Comparison of ENCODE assay signal across 13 cellular contexts in genomic region chr6:13812359-13812642, GRCh38. TPM values are rescaled to one million over a fixed set of nuclear protein-coding genes. Genes with fewer than 3 reads are reported as not detected.
DNase-seq lines count a peak whose midpoint lies in the region; ATAC-seq and TF ChIP-seq lines count a peak whose summit lies in the region.
"Had no signal": no experiment of that assay in that cellular context is flagged by ENCODE, and none has a peak within 500 bp of the region (broad histone marks: within the 10 kb centered on the region; RNA-seq: fewer than 3 reads in every experiment).

No MANE protein-coding gene starts in this region.

- no peak overlapping the region for H3K4me2 ChIP-seq in GM23248 (ENCODE audit: unreplicated experiment)

- TF ChIP-seq EP300 in upper lobe of left lung (IDR thresholded peaks at IDR 0.05): no peak

- no peak overlapping the region for H2AFZ ChIP-seq in GM23248

- H3K4me3 Mint-ChIP-seq in activated T-helper 17 cell treated with anti-CD3 and anti-CD28 coated beads, Interleukin-2, amount 50 U/mL, for 72 hours: peak overlapping the region; percentile 86
- H3K4me3 Mint-ChIP-seq in mesothelial cell of epicardium: no peak overlapping the region

- TF ChIP-seq CTCF in left ventricle myocardium inferior (IDR thresholded peaks at IDR 0.05; ENCODE audit: borderline replicate concordance) (no peak), mesothelial cell of epicardium (IDR thresholded peaks at IDR 0.05; ENCODE audit: unreplicated experiment) (no peak), upper lobe of left lung (IDR thresholded peaks at IDR 0.05) (no peak)

- in situ Hi-C loops in GM23248 (cut with MboI): no loop called here

- no peak overlapping the region for H3K9ac ChIP-seq in GM23248

- H3K4me1 Mint-ChIP-seq in activated T-helper 17 cell treated with anti-CD3 and anti-CD28 coated beads, Interleukin-2, amount 50 U/mL, for 72 hours: peaks cover 20% of the 10 kb centered on the region
- peaks cover 27% of the 10 kb centered on the region for H3K4me1 Mint-ChIP-seq in mesothelial cell of epicardium

- H3K9me2 ChIP-seq in GM23248 (ENCODE audit: insufficient read depth): no peaks in the 10 kb centered on the region

- peaks cover 54% of the 10 kb centered on the region for H3K4me1 ChIP-seq in left ventricle myocardium inferior
- H3K4me1 ChIP-seq in upper lobe of left lung: peaks cover 22 to 39% (median 31%) of the 10 kb centered on the region in 4 donors
- peaks cover 16% of the 10 kb centered on the region; the same call in 1 of the 2 replicates for H3K4me1 ChIP-seq in GM23248 (ENCODE audit: insufficient read depth)

- ATAC-seq in left ventricle myocardium superior (no peak), upper lobe of left lung (ENCODE audit: low FRiP score in 2 of 2) (no peak), HG02973 (IDR thresholded peaks at IDR 0.05; ENCODE audit: unreplicated experiment) (no peak)
- no peak for ATAC-seq in activated T-helper 17 cell treated with anti-CD3 and anti-CD28 coated beads, Interleukin-2, amount 50 U/mL, for 72 hours (replicated peaks)
- ATAC-seq: activated CD8-positive, alpha-beta memory T cell treated with anti-CD3 and anti-CD28 coated beads, Interleukin-2, amount 10 ng/mL, durations not matched to agents 7 days and 5 days; pancreas had no signal

- H3K36me3 ChIP-seq in left ventricle myocardium inferior: no peaks in the 10 kb centered on the region
- no peaks in the 10 kb centered on the region for H3K36me3 ChIP-seq in upper lobe of left lung
- H3K36me3 ChIP-seq in GM23248 (ENCODE audit: low read depth): no peaks in the 10 kb centered on the region
- H3K36me3 ChIP-seq: pancreas had no signal

- H3K27me3 Mint-ChIP-seq in activated T-helper 17 cell treated with anti-CD3 and anti-CD28 coated beads, Interleukin-2, amount 50 U/mL, for 72 hours: no peaks in the 10 kb centered on the region
- H3K27me3 Mint-ChIP-seq in mesothelial cell of epicardium (ENCODE audit: low read depth): no peaks in the 10 kb centered on the region
- H3K27me3 Mint-ChIP-seq: activated CD8-positive, alpha-beta memory T cell treated with anti-CD3 and anti-CD28 coated beads, Interleukin-2, amount 10 ng/mL, durations not matched to agents 7 days and 5 days had no signal

- peak overlapping the region; percentile 99 for H3K27ac ChIP-seq in left ventricle myocardium inferior (replicated peaks)
- H3K27ac ChIP-seq in upper lobe of left lung: peak overlapping the region; percentile 38 to 94 (median 72)
- no peak overlapping the region for H3K27ac ChIP-seq in GM23248
- H3K27ac ChIP-seq: SJSA1 had no signal

- H3K79me2 ChIP-seq in GM23248 (ENCODE audit: insufficient read depth): peaks cover 62% of the 10 kb centered on the region

- no peak for TF ChIP-seq POLR2A in upper lobe of left lung (IDR thresholded peaks at IDR 0.05)

- DNase-seq in left ventricle myocardium inferior (no peak), left ventricle myocardium superior (no peak), mesothelial cell of epicardium (ENCODE audit: low spot score in 2 of 2, unreplicated experiment in 2 of 2) (no peak), upper lobe of left lung (no peak), DMS79 treated with DMSO at 0.1 percent for 48 hours (lab: John Stamatoyannopoulos, UW) (no peak), GM23248 (no peak)
- DNase-seq: activated CD8-positive, alpha-beta memory T cell treated with anti-CD3 and anti-CD28 coated beads, Interleukin-2, amount 10 ng/mL, durations not matched to agents 7 days and 5 days; mesendoderm; NCI-H2107 had no signal

- H3F3A ChIP-seq in GM23248 (ENCODE audit: insufficient read depth): peaks cover 17% of the 10 kb centered on the region; the same call in 1 of the 2 replicates

- H3K9me3 Mint-ChIP-seq in activated T-helper 17 cell treated with anti-CD3 and anti-CD28 coated beads, Interleukin-2, amount 50 U/mL, for 72 hours: no peaks in the 10 kb centered on the region
- no peaks in the 10 kb centered on the region for H3K9me3 Mint-ChIP-seq in mesothelial cell of epicardium

- H4K20me1 ChIP-seq in GM23248 (ENCODE audit: insufficient read depth): no peaks in the 10 kb centered on the region

- H3K4me3 ChIP-seq in left ventricle myocardium inferior (peak overlapping the region; percentile 95), upper lobe of left lung (peak overlapping the region in 1 of 4 donors; percentile 97), GM23248 (no peak overlapping the region)

- no peaks in the 10 kb centered on the region for H3K9me3 ChIP-seq in left ventricle myocardium inferior (replicated peaks)
- no peaks in the 10 kb centered on the region for H3K9me3 ChIP-seq in upper lobe of left lung
- no peaks in the 10 kb centered on the region for H3K9me3 ChIP-seq in GM23248 (ENCODE audit: low read depth)
- H3K9me3 ChIP-seq: pancreas, SJSA1 had no signal

- 84 to 88% methylated on average over 5 of the region's 5 CpGs for WGBS in upper lobe of left lung, 2 donors
- WGBS in GM23248 (ENCODE audit: low coverage in 1 of 2, low lambda C conversion rate in 2 of 2, missing lambda C conversion rate in 2 of 2), 2 experiments: 96 to 100% methylated on average over 5 of the region's 5 CpGs

- peaks cover 12% of the 10 kb centered on the region for H3K36me3 Mint-ChIP-seq in activated T-helper 17 cell treated with anti-CD3 and anti-CD28 coated beads, Interleukin-2, amount 50 U/mL, for 72 hours (ENCODE audit: low read depth)
- H3K36me3 Mint-ChIP-seq in mesothelial cell of epicardium: peaks cover 4% of the 10 kb centered on the region

- no peaks in the 10 kb centered on the region for H3K27me3 ChIP-seq in left ventricle myocardium inferior (ENCODE audit: low read depth)
- no peaks in the 10 kb centered on the region for H3K27me3 ChIP-seq in upper lobe of left lung
- no peaks in the 10 kb centered on the region for H3K27me3 ChIP-seq in GM23248 (replicated peaks; ENCODE audit: insufficient read depth)
- H3K27me3 ChIP-seq: pancreas, SJSA1 had no signal

- H3K27ac Mint-ChIP-seq in activated T-helper 17 cell treated with anti-CD3 and anti-CD28 coated beads, Interleukin-2, amount 50 U/mL, for 72 hours: peak overlapping the region; percentile 71
- H3K27ac Mint-ChIP-seq in mesothelial cell of epicardium: peak overlapping the region; percentile 7

- intact Hi-C loops in left ventricle myocardium inferior (cut with micrococcal nuclease): no loop called here
- intact Hi-C loops in left ventricle myocardium superior (cut with micrococcal nuclease): no loop called here

RNA-seq across cellular contexts. Expression of gene MCUR1, which starts 2.1 kb away (rescaled TPM):
- total RNA-seq in left ventricle myocardium inferior (30.7 TPM), left ventricle myocardium superior (30.8 TPM), mesothelial cell of epicardium (18.1 to 21.7 TPM (median 19.8 TPM) in 3 replicates), upper lobe of left lung (10 to 100 TPM in 5 of 6 donors, 1 to 10 TPM in 1; 9.4 to 34.6 (median 26.5) TPM)
- total RNA-seq in activated T-helper 17 cell treated with anti-CD3 and anti-CD28 coated beads, Interleukin-2, amount 50 U/mL, for 72 hours: 10 to 100 TPM; 21.1 to 40.8 TPM
- total RNA-seq in GM23248 (2014; rRNA removed; shearing (Covaris generic)): 11.1 and 13.6 TPM in 2 replicates
- polyA plus RNA-seq in GM23248 (2016; fragmentation: Nextera tagmentation; extraction: Ambion mirVana): 27.9 and 28.3 TPM in 2 replicates
